Comparison of ENCODE assay signal across 8 cellular contexts in genomic region chr4:119454151-119454490, GRCh38.
DNase-seq lines count a peak whose midpoint lies in the region; ATAC-seq and TF ChIP-seq lines count a peak whose summit lies in the region.
"Not testable (repeated sequence)": the region's sequence is repeated elsewhere in the genome, so short reads cannot be mapped to it uniquely, and the experiment has no call there.

No MANE protein-coding gene starts in this region.

- H2AFZ ChIP-seq in SK-N-SH (ENCODE audit: low read depth) = not testable (repeated sequence)

- not testable (repeated sequence) for TF ChIP-seq POLR2A in heart left ventricle (IDR thresholded peaks at IDR 0.05); testis (IDR thresholded peaks at IDR 0.05)

- H3K4me3 Mint-ChIP-seq in naive thymus-derived CD8-positive, alpha-beta T cell = peak overlapping the region; percentile 81 to 97 (median 92)

- not testable (repeated sequence) for TF ChIP-seq RAD21 in SK-N-SH (IDR thresholded peaks at IDR 0.05; ENCODE audit: low read length)

- H3F3A ChIP-seq in SK-N-SH (replicated peaks; ENCODE audit: insufficient read depth) = not testable (repeated sequence)

- not testable (repeated sequence) for H3K27me3 Mint-ChIP-seq in naive thymus-derived CD8-positive, alpha-beta T cell

- in situ Hi-C loops in brain microvascular endothelial cell (cut with HindIII; ENCODE audit: low pct_ligation_motif_present, low sequenced_read_pairs) = not testable (repeated sequence)

- H3K27me3 ChIP-seq in SK-N-SH (ENCODE audit: insufficient read depth); brain microvascular endothelial cell (replicated peaks); heart left ventricle; testis: not testable (repeated sequence)

- intact Hi-C loops in heart left ventricle (cut with DNase I); testis (cut with DNase I; ENCODE audit: low total_unique reads): not testable (repeated sequence)

- H4K20me1 ChIP-seq in SK-N-SH (ENCODE audit: insufficient read depth) = not testable (repeated sequence)

- not testable (repeated sequence) for H3K9me2 ChIP-seq in SK-N-SH

- peaks cover 11% of the 10 kb centered on the region; the same call in 1 of the 2 replicates for H3K79me2 ChIP-seq in SK-N-SH (ENCODE audit: insufficient read depth)

- peak overlapping the region in 1 of 2 experiments; percentile 68; a peak in 2 of 4 replicates for H3K27ac ChIP-seq in SK-N-SH (ENCODE audit: low read depth in 2 of 2, low read length in 1 of 2)
- peak overlapping the region; percentile 86 for H3K27ac ChIP-seq in brain microvascular endothelial cell
- peak overlapping the region; percentile 83 to 98 (median 90) for H3K27ac ChIP-seq in heart left ventricle
- peak overlapping the region; percentile 77 to 90 for H3K27ac ChIP-seq in testis

- not testable (repeated sequence) for H3K36me3 ChIP-seq in ES-I3 (ENCODE audit: insufficient read depth, low read length); SK-N-SH (replicated peaks in 1 of 2; ENCODE audit: control insufficient read depth in 1 of 2, insufficient read depth in 2 of 2, low read length in 1 of 2); brain microvascular endothelial cell (replicated peaks); heart left ventricle; testis (ENCODE audit: low read depth, missing control alignments)

- H3K4me3 ChIP-seq in SK-N-SH (ENCODE audit: low read depth in 2 of 2, low read length in 1 of 2) = peak overlapping the region in 1 of 2 experiments; percentile 56; a peak in 2 of 4 replicates
- H3K4me3 ChIP-seq in brain microvascular endothelial cell (ENCODE audit: low read depth, low read length) = peak overlapping the region; percentile 57
- H3K4me3 ChIP-seq in heart left ventricle = peak overlapping the region in 11 of 12 donors; percentile 52 to 95 (median 78)
- peak overlapping the region; percentile 54 to 83 for H3K4me3 ChIP-seq in testis

- peak; percentile 38 for DNase-seq in SK-N-SH
- not testable (repeated sequence) for DNase-seq in brain microvascular endothelial cell; heart left ventricle; naive thymus-derived CD8-positive, alpha-beta T cell; testis

- peak overlapping the region; percentile 97 to 100 (median 100) for H3K27ac Mint-ChIP-seq in naive thymus-derived CD8-positive, alpha-beta T cell

- H3K36me3 Mint-ChIP-seq in naive thymus-derived CD8-positive, alpha-beta T cell = not testable (repeated sequence)

- H3K9ac ChIP-seq in ES-I3 (ENCODE audit: low read depth, low read length) = peak overlapping the region; percentile 65
- H3K9ac ChIP-seq in SK-N-SH = peak overlapping the region; percentile 77

- 60% methylated on average over 1 of the region's 7 CpGs for WGBS in SK-N-SH (ENCODE audit: low lambda C conversion rate)
- WGBS in heart left ventricle, 4 donors = 0 to 17% (median 4%) methylated on average over 3 to 7 of the region's 7 CpGs
- 0 to 5% methylated on average over 1 to 6 of the region's 7 CpGs for whole genome bisulfite sequencing in testis, 2 donors

- H3K4me2 ChIP-seq in SK-N-SH = not testable (repeated sequence)

- H3K9me3 ChIP-seq in ES-I3 (ENCODE audit: control insufficient read depth, insufficient read depth, low read length); SK-N-SH; heart left ventricle; testis: not testable (repeated sequence)

- peaks cover 3 to 19% (median 18%) of the 10 kb centered on the region in 4 donors for H3K4me1 Mint-ChIP-seq in naive thymus-derived CD8-positive, alpha-beta T cell

- not testable (repeated sequence) for H3K4me1 ChIP-seq in ES-I3 (ENCODE audit: insufficient read depth, low read length); SK-N-SH (ENCODE audit: control insufficient read depth in 1 of 2, insufficient read depth in 2 of 2, low read depth in 1 of 2, low read length in 1 of 2); testis
- H3K4me1 ChIP-seq in heart left ventricle = peaks cover 0 to 13% (median 1%) of the 10 kb centered on the region in 12 donors

- H3K9me3 Mint-ChIP-seq in naive thymus-derived CD8-positive, alpha-beta T cell = not testable (repeated sequence)

- POLR2A ChIA-PET in SK-N-SH (lab: Yijun Ruan, JAX) = not testable (repeated sequence)
- POLR2A ChIA-PET in naive thymus-derived CD8-positive, alpha-beta T cell (lab: Charles Lee) = interaction anchor here (0.7 to 2.7 kb wide), 6 partner anchors 38 to 769 kb away, joined by 3 to 15 read pairs (median 6); partner anchors contain the start of genes METTL14 and USP53

- not testable (repeated sequence) for TF ChIP-seq EP300 in SK-N-SH (IDR thresholded peaks at IDR 0.05; ENCODE audit: borderline replicate concordance in 1 of 2, low read depth in 1 of 2, low read length in 1 of 2)

- TF ChIP-seq CTCF in SK-N-SH (IDR thresholded peaks at IDR 0.05); brain microvascular endothelial cell (IDR thresholded peaks at IDR 0.05; ENCODE audit: low read depth, low read length, missing control alignments); heart left ventricle (IDR thresholded peaks at IDR 0.05); testis (IDR thresholded peaks at IDR 0.05): not testable (repeated sequence)

- ATAC-seq in GM21515 (IDR thresholded peaks at IDR 0.05; ENCODE audit: unreplicated experiment) = peak; percentile 13
- peak; percentile 17 for ATAC-seq in HG03280 (IDR thresholded peaks at IDR 0.05; ENCODE audit: unreplicated experiment)
- ATAC-seq in heart left ventricle = peak; percentile 21 to 35 (median 25)
- ATAC-seq in naive thymus-derived CD8-positive, alpha-beta T cell = peak; percentile 29 to 42

- CTCF ChIA-PET in SK-N-SH (lab: Yijun Ruan, JAX) = not testable (repeated sequence)

TF ChIP-seq in SK-N-SH, 30 proteins besides CTCF, POLR2A, EP300 and RAD21:
- peak; percentile 45; the same call in 1 of the 2 replicates for TF ChIP-seq YY1 (IDR thresholded peaks at IDR 0.05; ENCODE audit: low read depth)
